In genomic region chr9:105027082-105027481, GRCh38 we compare ENCODE assay signal across 27 cellular contexts.
"Had no signal": no experiment of that assay in that cellular context is flagged by ENCODE, and none has a peak within 500 bp of the region (broad histone marks: within the 10 kb centered on the region; RNA-seq: fewer than 3 reads in every experiment).

No MANE protein-coding gene starts in this region.

- DNase-seq: activated CD4-positive, alpha-beta memory T cell treated with anti-CD3 and anti-CD28 coated beads, Interleukin-2, amount 10 ng/mL, durations not matched to agents 7 days and 5 days; activated CD4-positive, alpha-beta T cell treated with anti-CD3 and anti-CD28 coated beads for 48 hours; activated CD8-positive, alpha-beta memory T cell treated with anti-CD3 and anti-CD28 coated beads, Interleukin-2, amount 10 ng/mL, durations not matched to agents 7 days and 5 days; activated gamma-delta T cell treated with Interleukin-2 at 50 U/mL for 16 hours; activated T-cell treated with anti-CD3 and anti-CD28 coated beads for 4 hours; anterior cingulate cortex; central memory CD4-positive, alpha-beta T cell; effector memory CD8-positive, alpha-beta T cell; glutamatergic neuron; hippocampal formation; kidney glomerular epithelial cell; left ventricle myocardium inferior; natural killer cell; small intestine; stimulated activated CD4-positive, alpha-beta T cell treated with anti-CD3 and anti-CD28 coated beads, Interleukin-2, amount 100 ng/mL, for 24 hours; stimulated activated naive CD8-positive, alpha-beta T cell treated with anti-CD3 and anti-CD28 coated beads, Interleukin-15, amount 100 ng/mL, for 72 hours; T-helper 17 cell had no signal

- H3K27me3 ChIP-seq: esophagus muscularis mucosa, tibial nerve had no signal

- H3K4me3 ChIP-seq: esophagus muscularis mucosa, left ventricle myocardium inferior, tibial nerve had no signal

- FAIRE-seq: endothelial cell of umbilical vein, frontal cortex, small intestine, urothelium cell line had no signal

- H3K27ac Mint-ChIP-seq: activated CD4-positive, alpha-beta memory T cell treated with anti-CD3 and anti-CD28 coated beads, Interleukin-2, amount 10 ng/mL, durations not matched to agents 7 days and 5 days; activated CD8-positive, alpha-beta memory T cell treated with anti-CD3 and anti-CD28 coated beads, Interleukin-2, amount 10 ng/mL, durations not matched to agents 7 days and 5 days; activated naive CD4-positive, alpha-beta T cell treated with anti-CD3 and anti-CD28 coated beads, Interleukin-2, amount 50 U/mL, for 24 hours; effector memory CD8-positive, alpha-beta T cell; mesothelial cell of epicardium; natural killer cell; stimulated activated effector memory CD8-positive, alpha-beta T cell treated with anti-CD3 and anti-CD28 coated beads, Interleukin-12 subunit alpha, Interleukin-12 subunit beta, amount 100 ng/mL, for 72 hours; stimulated activated naive CD8-positive, alpha-beta T cell treated with anti-CD3 and anti-CD28 coated beads, Interleukin-15, amount 100 ng/mL, for 72 hours; T-helper 17 cell had no signal

- H2AFZ ChIP-seq: parathyroid adenoma had no signal

- H3K9ac ChIP-seq: parathyroid adenoma had no signal

- ATAC-seq: activated CD8-positive, alpha-beta memory T cell treated with anti-CD3 and anti-CD28 coated beads, Interleukin-2, amount 10 ng/mL, durations not matched to agents 7 days and 5 days; effector memory CD8-positive, alpha-beta T cell; natural killer cell; stimulated activated effector memory CD8-positive, alpha-beta T cell treated with anti-CD3 and anti-CD28 coated beads, Interleukin-12 subunit alpha, Interleukin-12 subunit beta, amount 100 ng/mL, for 72 hours; stimulated activated naive CD8-positive, alpha-beta T cell treated with anti-CD3 and anti-CD28 coated beads, Interleukin-15, amount 100 ng/mL, for 72 hours; T-helper 17 cell had no signal

- H3K9me3 ChIP-seq: esophagus muscularis mucosa, left ventricle myocardium inferior, tibial nerve had no signal

- H3K36me3 Mint-ChIP-seq: activated CD8-positive, alpha-beta memory T cell treated with anti-CD3 and anti-CD28 coated beads, Interleukin-2, amount 10 ng/mL, durations not matched to agents 7 days and 5 days; activated naive CD4-positive, alpha-beta T cell treated with anti-CD3 and anti-CD28 coated beads, Interleukin-2, amount 50 U/mL, for 24 hours; brain; mesothelial cell of epicardium; natural killer cell; stimulated activated effector memory CD8-positive, alpha-beta T cell treated with anti-CD3 and anti-CD28 coated beads, Interleukin-12 subunit alpha, Interleukin-12 subunit beta, amount 100 ng/mL, for 72 hours had no signal

- H3K4me3 Mint-ChIP-seq: activated CD4-positive, alpha-beta memory T cell treated with anti-CD3 and anti-CD28 coated beads, Interleukin-2, amount 10 ng/mL, durations not matched to agents 7 days and 5 days; activated CD8-positive, alpha-beta memory T cell treated with anti-CD3 and anti-CD28 coated beads, Interleukin-2, amount 10 ng/mL, durations not matched to agents 7 days and 5 days; activated naive CD4-positive, alpha-beta T cell treated with anti-CD3 and anti-CD28 coated beads, Interleukin-2, amount 50 U/mL, for 24 hours; brain; effector memory CD8-positive, alpha-beta T cell; mesothelial cell of epicardium; natural killer cell; stimulated activated effector memory CD8-positive, alpha-beta T cell treated with anti-CD3 and anti-CD28 coated beads, Interleukin-12 subunit alpha, Interleukin-12 subunit beta, amount 100 ng/mL, for 72 hours; stimulated activated naive CD8-positive, alpha-beta T cell treated with anti-CD3 and anti-CD28 coated beads, Interleukin-15, amount 100 ng/mL, for 72 hours; T-helper 17 cell had no signal

- H3K36me3 ChIP-seq: esophagus muscularis mucosa, left ventricle myocardium inferior, tibial nerve had no signal

- H3K9me3 Mint-ChIP-seq: activated CD4-positive, alpha-beta memory T cell treated with anti-CD3 and anti-CD28 coated beads, Interleukin-2, amount 10 ng/mL, durations not matched to agents 7 days and 5 days; activated naive CD4-positive, alpha-beta T cell treated with anti-CD3 and anti-CD28 coated beads, Interleukin-2, amount 50 U/mL, for 24 hours; effector memory CD8-positive, alpha-beta T cell; mesothelial cell of epicardium; natural killer cell; stimulated activated effector memory CD8-positive, alpha-beta T cell treated with anti-CD3 and anti-CD28 coated beads, Interleukin-12 subunit alpha, Interleukin-12 subunit beta, amount 100 ng/mL, for 72 hours; stimulated activated naive CD8-positive, alpha-beta T cell treated with anti-CD3 and anti-CD28 coated beads, Interleukin-15, amount 100 ng/mL, for 72 hours had no signal

- H3K4me1 ChIP-seq: esophagus muscularis mucosa, left ventricle myocardium inferior, parathyroid adenoma had no signal

- H3K27ac ChIP-seq: esophagus muscularis mucosa, left ventricle myocardium inferior, parathyroid adenoma had no signal

- H3K79me2 ChIP-seq: parathyroid adenoma had no signal

- H3K27me3 Mint-ChIP-seq: activated naive CD4-positive, alpha-beta T cell treated with anti-CD3 and anti-CD28 coated beads, Interleukin-2, amount 50 U/mL, for 24 hours; stimulated activated naive CD8-positive, alpha-beta T cell treated with anti-CD3 and anti-CD28 coated beads, Interleukin-15, amount 100 ng/mL, for 72 hours had no signal

- H3K4me1 Mint-ChIP-seq: activated CD4-positive, alpha-beta memory T cell treated with anti-CD3 and anti-CD28 coated beads, Interleukin-2, amount 10 ng/mL, durations not matched to agents 7 days and 5 days; activated CD8-positive, alpha-beta memory T cell treated with anti-CD3 and anti-CD28 coated beads, Interleukin-2, amount 10 ng/mL, durations not matched to agents 7 days and 5 days; mesothelial cell of epicardium; natural killer cell; stimulated activated effector memory CD8-positive, alpha-beta T cell treated with anti-CD3 and anti-CD28 coated beads, Interleukin-12 subunit alpha, Interleukin-12 subunit beta, amount 100 ng/mL, for 72 hours; stimulated activated naive CD8-positive, alpha-beta T cell treated with anti-CD3 and anti-CD28 coated beads, Interleukin-15, amount 100 ng/mL, for 72 hours had no signal
